Comparison of ENCODE assay signal across 12 cellular contexts in genomic region chr2:62200868-62201267, GRCh38. TPM values are rescaled to one million over a fixed set of nuclear protein-coding genes. Genes with fewer than 3 reads are reported as not detected.
DNase-seq lines count a peak whose midpoint lies in the region; ATAC-seq and TF ChIP-seq lines count a peak whose summit lies in the region.
"Had no signal": no experiment of that assay in that cellular context is flagged by ENCODE, and none has a peak within 500 bp of the region (broad histone marks: within the 10 kb centered on the region; RNA-seq: fewer than 3 reads in every experiment).

No MANE protein-coding gene starts in this region.

- POLR2A ChIA-PET in activated naive CD8-positive, alpha-beta T cell treated with anti-CD3 and anti-CD28 coated beads, Interleukin-2, amount 10 ng/mL, durations not matched to agents 7 days and 5 days (lab: Charles Lee) = interaction anchor here (0.5 to 1.4 kb wide), 7 partner anchors 8 to 161 kb away, joined by 3 to 6 read pairs (median 4); no protein-coding TSS in a partner anchor

- no peak for ATAC-seq in activated naive CD8-positive, alpha-beta T cell treated with anti-CD3 and anti-CD28 coated beads, Interleukin-2, amount 10 ng/mL, durations not matched to agents 7 days and 5 days (ENCODE audit: low read depth)
- ATAC-seq in stimulated activated naive B cell treated with anti-CD40 and anti-IgM and Interleukin-4, amounts not matched to agents 10 μg/mL and 1 μg/mL and 100 μg/mL, for 72 hours (replicated peaks) = no peak
- no peak for ATAC-seq in GM18505 (IDR thresholded peaks at IDR 0.05; ENCODE audit: unreplicated experiment)
- ATAC-seq in left ventricle myocardium superior = no peak

- no peaks in the 10 kb centered on the region for H3K27me3 Mint-ChIP-seq in activated naive CD4-positive, alpha-beta T cell treated with anti-CD3 and anti-CD28 coated beads, Interleukin-2, amount 10 ng/mL, durations not matched to agents 7 days and 5 days
- H3K27me3 Mint-ChIP-seq in IgD-negative memory B cell = no peaks in the 10 kb centered on the region
- no peaks in the 10 kb centered on the region for H3K27me3 Mint-ChIP-seq in activated naive CD8-positive, alpha-beta T cell treated with anti-CD3 and anti-CD28 coated beads, Interleukin-2, amount 10 ng/mL, durations not matched to agents 7 days and 5 days
- H3K27me3 Mint-ChIP-seq in stimulated activated naive B cell treated with anti-CD40 and anti-IgM and Interleukin-4, amounts not matched to agents 10 μg/mL and 1 μg/mL and 100 μg/mL, for 72 hours = no peaks in the 10 kb centered on the region

- H3K36me3 Mint-ChIP-seq in activated naive CD4-positive, alpha-beta T cell treated with anti-CD3 and anti-CD28 coated beads, Interleukin-2, amount 10 ng/mL, durations not matched to agents 7 days and 5 days = peaks cover 30% of the 10 kb centered on the region
- H3K36me3 Mint-ChIP-seq in IgD-negative memory B cell = no peaks in the 10 kb centered on the region
- peaks cover 27% of the 10 kb centered on the region for H3K36me3 Mint-ChIP-seq in activated naive CD8-positive, alpha-beta T cell treated with anti-CD3 and anti-CD28 coated beads, Interleukin-2, amount 10 ng/mL, durations not matched to agents 7 days and 5 days
- H3K36me3 Mint-ChIP-seq in stimulated activated naive B cell treated with anti-CD40 and anti-IgM and Interleukin-4, amounts not matched to agents 10 μg/mL and 1 μg/mL and 100 μg/mL, for 72 hours = peaks cover 9 to 27% of the 10 kb centered on the region in 2 donors

- H3K9me3 Mint-ChIP-seq in activated naive CD4-positive, alpha-beta T cell treated with anti-CD3 and anti-CD28 coated beads, Interleukin-2, amount 10 ng/mL, durations not matched to agents 7 days and 5 days = peaks cover 2% of the 10 kb centered on the region
- no peaks in the 10 kb centered on the region for H3K9me3 Mint-ChIP-seq in IgD-negative memory B cell
- no peaks in the 10 kb centered on the region for H3K9me3 Mint-ChIP-seq in activated naive CD8-positive, alpha-beta T cell treated with anti-CD3 and anti-CD28 coated beads, Interleukin-2, amount 10 ng/mL, durations not matched to agents 7 days and 5 days
- no peaks in the 10 kb centered on the region for H3K9me3 Mint-ChIP-seq in stimulated activated naive B cell treated with anti-CD40 and anti-IgM and Interleukin-4, amounts not matched to agents 10 μg/mL and 1 μg/mL and 100 μg/mL, for 72 hours

- peaks cover 70% of the 10 kb centered on the region for H3K4me1 Mint-ChIP-seq in activated naive CD4-positive, alpha-beta T cell treated with anti-CD3 and anti-CD28 coated beads, Interleukin-2, amount 10 ng/mL, durations not matched to agents 7 days and 5 days
- peaks cover 51 to 68% (median 63%) of the 10 kb centered on the region in 3 donors for H3K4me1 Mint-ChIP-seq in IgD-negative memory B cell
- H3K4me1 Mint-ChIP-seq in activated naive CD8-positive, alpha-beta T cell treated with anti-CD3 and anti-CD28 coated beads, Interleukin-2, amount 10 ng/mL, durations not matched to agents 7 days and 5 days = peaks cover 60% of the 10 kb centered on the region
- H3K4me1 Mint-ChIP-seq in stimulated activated naive B cell treated with anti-CD40 and anti-IgM and Interleukin-4, amounts not matched to agents 10 μg/mL and 1 μg/mL and 100 μg/mL, for 72 hours = peaks cover 51 to 78% of the 10 kb centered on the region in 2 donors

- DNase-seq in activated naive CD4-positive, alpha-beta T cell treated with anti-CD3 and anti-CD28 coated beads, Interleukin-2, amount 10 ng/mL, durations not matched to agents 7 days and 5 days = no peak
- no peak for DNase-seq in activated naive CD4-positive, alpha-beta T cell (lab: John Stamatoyannopoulos, UW)
- DNase-seq in activated naive CD8-positive, alpha-beta T cell treated with anti-CD3 and anti-CD28 coated beads, Interleukin-2, amount 10 ng/mL, durations not matched to agents 7 days and 5 days = no peak
- DNase-seq in stimulated activated naive B cell treated with anti-CD40 and anti-IgM and Interleukin-4, amounts not matched to agents 10 μg/mL and 1 μg/mL and 100 μg/mL, for 72 hours = no peak
- no peak for DNase-seq in left ventricle myocardium superior
- no peak for DNase-seq in HT-29 (ENCODE audit: low spot score)
- DNase-seq: activated CD8-positive, alpha-beta memory T cell treated with anti-CD3 and anti-CD28 coated beads for 24 hours; dermis blood vessel endothelial cell; NCI-H446 treated with DMSO at 0.1 percent for 48 hours; Peyer's patch had no signal

- peak overlapping the region; percentile 92 for H3K4me3 Mint-ChIP-seq in activated naive CD4-positive, alpha-beta T cell treated with anti-CD3 and anti-CD28 coated beads, Interleukin-2, amount 10 ng/mL, durations not matched to agents 7 days and 5 days
- peak overlapping the region; percentile 10 to 98 (median 62) for H3K4me3 Mint-ChIP-seq in IgD-negative memory B cell
- peak overlapping the region; percentile 87 for H3K4me3 Mint-ChIP-seq in activated naive CD8-positive, alpha-beta T cell treated with anti-CD3 and anti-CD28 coated beads, Interleukin-2, amount 10 ng/mL, durations not matched to agents 7 days and 5 days
- H3K4me3 Mint-ChIP-seq in stimulated activated naive B cell treated with anti-CD40 and anti-IgM and Interleukin-4, amounts not matched to agents 10 μg/mL and 1 μg/mL and 100 μg/mL, for 72 hours = peak overlapping the region; percentile 55 to 96

- CTCF ChIA-PET in activated naive CD4-positive, alpha-beta T cell treated with anti-CD3 and anti-CD28 coated beads, Interleukin-2, amount 10 ng/mL, durations not matched to agents 7 days and 5 days (lab: Charles Lee) = interaction anchor here (1.0 to 1.4 kb wide), 3 partner anchors 21 to 207 kb away, joined by 4 to 5 read pairs (median 4); no protein-coding TSS in a partner anchor

- intact Hi-C loops in left ventricle myocardium superior (cut with micrococcal nuclease) = no loop called here

- H3K27ac Mint-ChIP-seq in activated naive CD4-positive, alpha-beta T cell treated with anti-CD3 and anti-CD28 coated beads, Interleukin-2, amount 10 ng/mL, durations not matched to agents 7 days and 5 days = peak overlapping the region; percentile 85
- H3K27ac Mint-ChIP-seq in IgD-negative memory B cell = peak overlapping the region in 1 of 3 donors; percentile 63
- peak overlapping the region; percentile 95 for H3K27ac Mint-ChIP-seq in activated naive CD8-positive, alpha-beta T cell treated with anti-CD3 and anti-CD28 coated beads, Interleukin-2, amount 10 ng/mL, durations not matched to agents 7 days and 5 days
- H3K27ac Mint-ChIP-seq in stimulated activated naive B cell treated with anti-CD40 and anti-IgM and Interleukin-4, amounts not matched to agents 10 μg/mL and 1 μg/mL and 100 μg/mL, for 72 hours = peak overlapping the region; percentile 20

- TF ChIP-seq POLR2A in GM18505 (IDR thresholded peaks at IDR 0.05; ENCODE audit: borderline replicate concordance, extremely low read depth, insufficient read depth, insufficient read length) = no peak

RNA-seq across cellular contexts. Expression of gene B3GNT2, which starts 5.0 kb away (rescaled TPM):
- 25.1 TPM for polyA plus RNA-seq in IgD-negative memory B cell
- total RNA-seq in activated naive CD8-positive, alpha-beta T cell treated with anti-CD3 and anti-CD28 coated beads, Interleukin-2, amount 10 ng/mL, durations not matched to agents 7 days and 5 days = 10 to 100 TPM; 45.5 to 46.0 TPM
- 15.1 TPM for total RNA-seq in left ventricle myocardium superior
- 19.3 and 23.0 TPM in 2 replicates for total RNA-seq in HT-29 (2014; rRNA removed; shearing (Covaris generic))
